Comparison of ENCODE assay signal across 14 cellular contexts in the genomic region with DNA sequence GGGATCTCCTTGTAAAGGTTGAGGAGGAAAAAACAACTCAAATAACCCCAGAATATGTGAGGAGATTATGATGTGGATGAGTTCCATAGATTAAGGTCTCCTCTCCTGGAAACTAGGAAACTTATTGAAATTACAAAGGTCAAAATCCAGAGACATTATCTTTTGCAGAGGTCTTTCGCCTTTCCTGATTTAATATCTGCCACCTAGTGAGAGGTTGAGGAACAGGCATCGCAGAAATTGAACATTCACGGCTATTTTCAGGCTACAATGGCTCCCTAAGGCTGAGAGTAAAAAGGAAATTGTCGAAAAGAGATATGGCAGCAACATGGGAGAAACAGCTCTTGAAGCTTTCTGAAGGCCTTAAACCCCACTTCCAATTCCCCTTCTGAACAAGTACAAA.
DNase-seq lines count a peak whose midpoint lies in the region; ATAC-seq and TF ChIP-seq lines count a peak whose summit lies in the region.
"Had no signal": no experiment of that assay in that cellular context is flagged by ENCODE, and none has a peak within 500 bp of the region (broad histone marks: within the 10 kb centered on the region; RNA-seq: fewer than 3 reads in every experiment).

No MANE protein-coding gene starts in this region.

- H3K4me2 ChIP-seq in SK-N-SH, result no peak overlapping the region

- no peaks in the 10 kb centered on the region for H3K9me3 Mint-ChIP-seq in type B pancreatic cell
- H3K9me3 Mint-ChIP-seq: activated naive CD8-positive, alpha-beta T cell treated with anti-CD3 and anti-CD28 coated beads for 36 hours had no signal

- no peaks in the 10 kb centered on the region for H4K20me1 ChIP-seq in SK-N-SH (ENCODE audit: insufficient read depth)

- H2AFZ ChIP-seq in SK-N-SH (ENCODE audit: low read depth), result no peak overlapping the region

- no peak for ATAC-seq in SK-N-SH treated with all-trans-retinoic acid at 6 μM for 48 hours
- no peak for ATAC-seq in T-helper 17 cell
- ATAC-seq: pancreas, Right ventricle myocardium inferior had no signal

- DNase-seq in SK-N-SH (no peak), NAMALWA (ENCODE audit: low spot score) (peak; percentile 20), choroid plexus epithelial cell (ENCODE audit: low read depth) (peak; percentile 17), type B pancreatic cell (ENCODE audit: extremely low spot score, unreplicated experiment) (no peak), LoVo (ENCODE audit: low spot score) (no peak), T-helper 17 cell (no peak)
- DNase-seq in activated T-cell treated with anti-CD3 and anti-CD28 coated beads, Interleukin-2, amount 50 U/mL, for 48 hours, result no peak
- DNase-seq: activated CD4-positive, alpha-beta T cell treated with anti-CD3 and anti-CD28 coated beads, Interleukin-2, amount 50 U/mL, for 4 hours; activated naive CD8-positive, alpha-beta T cell treated with anti-CD3 and anti-CD28 coated beads for 36 hours; NCI-H1436; tibial artery had no signal

- no peaks in the 10 kb centered on the region for H3K79me2 ChIP-seq in SK-N-SH (ENCODE audit: insufficient read depth)

- H3K27ac ChIP-seq in SK-N-SH (ENCODE audit: low read depth in 2 of 2, low read length in 1 of 2), result no peak overlapping the region
- H3K27ac ChIP-seq: pancreas, tibial artery had no signal

- CTCF ChIA-PET in SK-N-SH (lab: Yijun Ruan, JAX), result interaction anchor here (0.8 to 3.0 kb wide), 10 partner anchors 18 to 733 kb away, joined by 3 to 10 read pairs (median 3); no protein-coding TSS in a partner anchor

- H3K36me3 ChIP-seq in SK-N-SH (replicated peaks in 1 of 2; ENCODE audit: control insufficient read depth in 1 of 2, insufficient read depth in 2 of 2, low read length in 1 of 2), result no peaks in the 10 kb centered on the region
- H3K36me3 ChIP-seq: pancreas, tibial artery had no signal

- H3K27me3 Mint-ChIP-seq in type B pancreatic cell (no peaks in the 10 kb centered on the region), T-helper 17 cell (peaks cover 5% of the 10 kb centered on the region)

- H3K9me3 ChIP-seq in SK-N-SH (no peaks in the 10 kb centered on the region), T-helper 17 cell (ENCODE audit: control insufficient read depth, low read length, poor library complexity, severe bottlenecking) (no peaks in the 10 kb centered on the region)
- H3K9me3 ChIP-seq: pancreas, tibial artery had no signal

- H3F3A ChIP-seq in SK-N-SH (replicated peaks; ENCODE audit: insufficient read depth), result no peaks in the 10 kb centered on the region

- TF ChIP-seq CTCF in SK-N-SH (IDR thresholded peaks at IDR 0.05) (no peak; the same call in 1 of the 2 replicates), choroid plexus epithelial cell (conservative IDR thresholded peaks at IDR 0.05; ENCODE audit: low read depth, low read length) (peak; percentile 55), type B pancreatic cell (conservative IDR thresholded peaks at IDR 0.05) (peak; percentile 64)

- no peaks in the 10 kb centered on the region for H3K27me3 ChIP-seq in SK-N-SH (ENCODE audit: insufficient read depth)
- H3K27me3 ChIP-seq: pancreas, tibial artery had no signal

- H3K4me3 Mint-ChIP-seq in type B pancreatic cell, result peak overlapping the region; percentile 39
- H3K4me3 Mint-ChIP-seq in T-helper 17 cell, result no peak overlapping the region
- H3K4me3 Mint-ChIP-seq: activated naive CD8-positive, alpha-beta T cell treated with anti-CD3 and anti-CD28 coated beads for 36 hours had no signal

- H3K4me1 Mint-ChIP-seq in type B pancreatic cell (ENCODE audit: unreplicated experiment) (peaks cover 12% of the 10 kb centered on the region), T-helper 17 cell (no peaks in the 10 kb centered on the region)
- H3K4me1 Mint-ChIP-seq: activated naive CD8-positive, alpha-beta T cell treated with anti-CD3 and anti-CD28 coated beads for 36 hours had no signal

- H3K36me3 Mint-ChIP-seq in type B pancreatic cell (no peaks in the 10 kb centered on the region), T-helper 17 cell (ENCODE audit: low read depth) (no peaks in the 10 kb centered on the region)
- H3K36me3 Mint-ChIP-seq: activated naive CD8-positive, alpha-beta T cell treated with anti-CD3 and anti-CD28 coated beads for 36 hours had no signal

- no peak overlapping the region for H3K9ac ChIP-seq in SK-N-SH

- H3K9me2 ChIP-seq in SK-N-SH, result no peaks in the 10 kb centered on the region

- POLR2A ChIA-PET in SK-N-SH (lab: Yijun Ruan, JAX), result no interaction called here

- TF ChIP-seq RAD21 in SK-N-SH (IDR thresholded peaks at IDR 0.05; ENCODE audit: low read length), result peak; percentile 19; the same call in 1 of the 2 replicates

- TF ChIP-seq EP300 in SK-N-SH (IDR thresholded peaks at IDR 0.05; ENCODE audit: borderline replicate concordance in 1 of 2, low read depth in 1 of 2, low read length in 1 of 2), result no peak

- H3K4me1 ChIP-seq in SK-N-SH (ENCODE audit: control insufficient read depth in 1 of 2, insufficient read depth in 2 of 2, low read depth in 1 of 2, low read length in 1 of 2), result peaks cover 0 to 2% of the 10 kb centered on the region in 2 experiments; a peak in 1 of 4 replicates
- H3K4me1 ChIP-seq: pancreas, tibial artery had no signal

- H3K4me3 ChIP-seq in SK-N-SH (ENCODE audit: low read depth in 2 of 2, low read length in 1 of 2) (no peak overlapping the region), choroid plexus epithelial cell (ENCODE audit: low read depth, low read length) (no peak overlapping the region)
- H3K4me3 ChIP-seq: pancreas, tibial artery had no signal

- WGBS in SK-N-SH (ENCODE audit: low lambda C conversion rate), result 81% methylated on average over 4 of the region's 4 CpGs

- H3K27ac Mint-ChIP-seq in type B pancreatic cell (peak overlapping the region; percentile 44), T-helper 17 cell (no peak overlapping the region)
- H3K27ac Mint-ChIP-seq: activated naive CD8-positive, alpha-beta T cell treated with anti-CD3 and anti-CD28 coated beads for 36 hours had no signal

TF ChIP-seq in SK-N-SH, 30 proteins besides CTCF, POLR2A, EP300 and RAD21 (continues in another document):
- TF ChIP-seq GABPA (IDR thresholded peaks at IDR 0.05; ENCODE audit: low read depth), result no peak
- TF ChIP-seq JUND (IDR thresholded peaks at IDR 0.05), result no peak
- no peak for TF ChIP-seq EZH2phosphoT487 (IDR thresholded peaks at IDR 0.05; ENCODE audit: borderline replicate concordance, low read depth)
- TF ChIP-seq MXI1 (IDR thresholded peaks at IDR 0.05; ENCODE audit: low read depth, low read length), result no peak
- no peak for TF ChIP-seq TAF1 (IDR thresholded peaks at IDR 0.05; ENCODE audit: borderline replicate concordance, low read depth, low read length)
- no peak for TF ChIP-seq FOSL2 (IDR thresholded peaks at IDR 0.05; ENCODE audit: borderline replicate concordance, low read depth)
- no peak for TF ChIP-seq SMC3 (IDR thresholded peaks at IDR 0.05; ENCODE audit: low read depth, low read length)
- no peak for TF ChIP-seq FOXJ3 (CRISPR knock-in tag; IDR thresholded peaks at IDR 0.05)
- no peak for TF ChIP-seq RFX5 (IDR thresholded peaks at IDR 0.05; ENCODE audit: low read length)
- TF ChIP-seq ELF1 (IDR thresholded peaks at IDR 0.05), result no peak
- TF ChIP-seq MEF2A (IDR thresholded peaks at IDR 0.05; ENCODE audit: borderline replicate concordance, low read depth), result no peak
- no peak for TF ChIP-seq MAX (IDR thresholded peaks at IDR 0.05; ENCODE audit: low read depth)
- TF ChIP-seq SIN3A (IDR thresholded peaks at IDR 0.05; ENCODE audit: borderline replicate concordance, low read depth, low read length), result no peak
- TF ChIP-seq NRF1 (IDR thresholded peaks at IDR 0.05; ENCODE audit: low read depth, low read length), result no peak

TF ChIP-seq in SK-N-SH treated with all-trans-retinoic acid at 6 μM for 48 hours, 23 proteins besides CTCF, POLR2A, EP300 and RAD21 (continues in another document):
- TF ChIP-seq, protein P1, sequence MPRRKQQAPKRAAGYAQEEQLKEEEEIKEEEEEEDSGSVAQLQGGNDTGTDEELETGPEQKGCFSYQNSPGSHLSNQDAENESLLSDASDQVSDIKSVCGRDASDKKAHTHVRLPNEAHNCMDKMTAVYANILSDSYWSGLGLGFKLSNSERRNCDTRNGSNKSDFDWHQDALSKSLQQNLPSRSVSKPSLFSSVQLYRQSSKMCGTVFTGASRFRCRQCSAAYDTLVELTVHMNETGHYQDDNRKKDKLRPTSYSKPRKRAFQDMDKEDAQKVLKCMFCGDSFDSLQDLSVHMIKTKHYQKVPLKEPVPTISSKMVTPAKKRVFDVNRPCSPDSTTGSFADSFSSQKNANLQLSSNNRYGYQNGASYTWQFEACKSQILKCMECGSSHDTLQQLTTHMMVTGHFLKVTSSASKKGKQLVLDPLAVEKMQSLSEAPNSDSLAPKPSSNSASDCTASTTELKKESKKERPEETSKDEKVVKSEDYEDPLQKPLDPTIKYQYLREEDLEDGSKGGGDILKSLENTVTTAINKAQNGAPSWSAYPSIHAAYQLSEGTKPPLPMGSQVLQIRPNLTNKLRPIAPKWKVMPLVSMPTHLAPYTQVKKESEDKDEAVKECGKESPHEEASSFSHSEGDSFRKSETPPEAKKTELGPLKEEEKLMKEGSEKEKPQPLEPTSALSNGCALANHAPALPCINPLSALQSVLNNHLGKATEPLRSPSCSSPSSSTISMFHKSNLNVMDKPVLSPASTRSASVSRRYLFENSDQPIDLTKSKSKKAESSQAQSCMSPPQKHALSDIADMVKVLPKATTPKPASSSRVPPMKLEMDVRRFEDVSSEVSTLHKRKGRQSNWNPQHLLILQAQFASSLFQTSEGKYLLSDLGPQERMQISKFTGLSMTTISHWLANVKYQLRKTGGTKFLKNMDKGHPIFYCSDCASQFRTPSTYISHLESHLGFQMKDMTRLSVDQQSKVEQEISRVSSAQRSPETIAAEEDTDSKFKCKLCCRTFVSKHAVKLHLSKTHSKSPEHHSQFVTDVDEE (CRISPR knock-in tag; IDR thresholded peaks at IDR 0.05), result no peak
- TF ChIP-seq TOX (CRISPR knock-in tag; IDR thresholded peaks at IDR 0.05; ENCODE audit: borderline replicate concordance) (no peak), ZFP30 (CRISPR knock-in tag; IDR thresholded peaks at IDR 0.05) (no peak), CSDC2 (CRISPR knock-in tag; IDR thresholded peaks at IDR 0.05) (no peak), ZFP3 (CRISPR knock-in tag; IDR thresholded peaks at IDR 0.05) (no peak), GLIS3 (CRISPR knock-in tag; IDR thresholded peaks at IDR 0.05) (no peak), ZNF565 (CRISPR knock-in tag; conservative IDR thresholded peaks at IDR 0.05; ENCODE audit: low read depth) (no peak), SNAI2 (CRISPR knock-in tag; IDR thresholded peaks at IDR 0.05) (no peak), RARB (CRISPR knock-in tag; IDR thresholded peaks at IDR 0.05) (no peak)

Comparison
In these comparisons a context has a peak if more than half of its experiments do, and no peak if none do; other contexts are left out.
1. DNase-seq: peak in NAMALWA (single experiment) and choroid plexus epithelial cell (single experiment); none in SK-N-SH (single experiment), type B pancreatic cell (single experiment), activated T-cell treated with anti-CD3 and anti-CD28 coated beads, Interleukin-2, amount 50 U/mL, for 48 hours (0 of 2), LoVo (single experiment) and T-helper 17 cell (0 of 3).